In the genomic region with DNA sequence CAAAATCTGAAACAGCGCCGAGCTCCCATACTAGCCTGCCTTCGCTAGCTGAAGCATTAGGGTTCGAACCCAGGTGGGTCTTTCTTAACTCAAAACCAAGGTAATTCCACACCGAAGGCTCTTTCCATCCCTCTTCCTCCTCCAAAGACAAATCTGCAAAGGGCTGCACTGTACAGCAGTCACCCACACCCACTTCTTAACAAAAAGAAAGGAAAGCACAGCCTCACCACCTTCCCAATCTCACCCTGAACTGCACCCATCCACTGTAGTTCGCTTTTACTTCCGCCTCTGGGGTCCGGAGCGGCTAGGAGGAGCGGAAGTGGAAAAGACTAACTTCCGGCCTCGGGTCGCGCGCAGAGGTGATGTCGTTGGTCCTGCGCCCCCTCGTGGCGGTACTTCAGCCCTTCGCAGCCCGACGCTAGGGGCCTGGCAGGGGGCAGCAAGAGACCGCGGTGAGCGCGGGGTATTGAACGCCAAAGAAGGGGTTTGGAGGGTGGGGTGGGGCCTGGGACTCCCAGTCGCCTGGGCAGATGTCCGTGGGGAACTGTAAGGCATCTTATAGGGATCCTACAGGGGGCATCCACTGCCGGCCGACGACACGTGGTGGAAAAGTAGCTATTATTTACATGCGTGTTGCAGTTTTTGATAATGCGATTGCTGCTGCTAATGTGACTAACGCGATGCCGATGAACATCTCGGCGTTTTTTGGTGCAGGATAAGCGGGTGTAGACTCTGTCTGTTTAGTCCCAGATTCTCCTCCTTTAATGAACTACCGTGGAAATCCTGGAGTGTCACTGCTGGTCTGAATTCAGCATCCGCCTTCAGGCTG, we compare ENCODE assay signal across 8 cellular contexts. TPM values are rescaled to one million over a fixed set of nuclear protein-coding genes. Genes with fewer than 3 reads are reported as not detected.
DNase-seq lines count a peak whose midpoint lies in the region; ATAC-seq and TF ChIP-seq lines count a peak whose summit lies in the region.

A gene with protein sequence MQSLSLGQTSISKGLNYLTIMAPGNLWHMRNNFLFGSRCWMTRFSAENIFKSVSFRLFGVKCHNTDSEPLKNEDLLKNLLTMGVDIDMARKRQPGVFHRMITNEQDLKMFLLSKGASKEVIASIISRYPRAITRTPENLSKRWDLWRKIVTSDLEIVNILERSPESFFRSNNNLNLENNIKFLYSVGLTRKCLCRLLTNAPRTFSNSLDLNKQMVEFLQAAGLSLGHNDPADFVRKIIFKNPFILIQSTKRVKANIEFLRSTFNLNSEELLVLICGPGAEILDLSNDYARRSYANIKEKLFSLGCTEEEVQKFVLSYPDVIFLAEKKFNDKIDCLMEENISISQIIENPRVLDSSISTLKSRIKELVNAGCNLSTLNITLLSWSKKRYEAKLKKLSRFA (minus strand): TSS at position 290 of the 829 bp plus-strand sequence. CDS start 619 bp downstream, outside the sequence.

- H3K4me3 ChIP-seq in IMR-90 (ENCODE audit: insufficient read depth, low read depth, low read length), result peak within 1 kb of the TSS; percentile 97
- H3K4me3 ChIP-seq in OCI-LY7 (ENCODE audit: low read depth, low read length, poor library complexity, severe bottlenecking), result peak within 1 kb of the TSS; percentile 86
- peak within 1 kb of the TSS; percentile 98 for H3K4me3 ChIP-seq in epithelial cell of proximal tubule (ENCODE audit: low read depth, low read length)
- H3K4me3 ChIP-seq in mucosa of stomach (ENCODE audit: low read length), result peak within 1 kb of the TSS; percentile 98

- H3K27me3 ChIP-seq in IMR-90 (ENCODE audit: control insufficient read depth, insufficient read depth, low read length) (no peaks in the 10 kb centered on the region), mucosa of stomach (ENCODE audit: control insufficient read depth, insufficient read depth, low read length) (no peaks in the 10 kb centered on the region)

- in situ Hi-C loops in IMR-90 (cut with MboI; ENCODE audit: low sequenced_read_pairs), result loop anchor here (10.0 kb wide), 1 partner anchor 574 kb away; no protein-coding TSS in a partner anchor

- H2BK20ac ChIP-seq in IMR-90 (ENCODE audit: low read depth, low read length), result peak within 1 kb of the TSS; percentile 22; the same call in 1 of the 2 replicates

- H2AFZ ChIP-seq in IMR-90 (replicated peaks; ENCODE audit: low read length, poor library complexity) (peak within 1 kb of the TSS; percentile 94), OCI-LY7 (ENCODE audit: low read length) (peak within 1 kb of the TSS; percentile 98)

- H3K36me3 ChIP-seq in IMR-90 (ENCODE audit: control insufficient read depth, insufficient read depth, low read length), result peaks cover 2% of the 10 kb centered on the region
- peaks cover 22% of the 10 kb centered on the region for H3K36me3 ChIP-seq in OCI-LY7 (ENCODE audit: insufficient read depth, low read length)
- peaks cover 3% of the 10 kb centered on the region for H3K36me3 ChIP-seq in mucosa of stomach (ENCODE audit: control insufficient read depth, insufficient read depth, low read length)

- H4K20me1 ChIP-seq in IMR-90 (ENCODE audit: insufficient read depth, low read length) (no peaks in the 10 kb centered on the region), OCI-LY7 (ENCODE audit: insufficient read depth, low read length) (no peaks in the 10 kb centered on the region)

- H3K9ac ChIP-seq in IMR-90 (ENCODE audit: low read depth, low read length) (peak within 1 kb of the TSS; percentile 94), mucosa of stomach (ENCODE audit: low read length) (peak within 1 kb of the TSS; percentile 85)

- H2BK15ac ChIP-seq in IMR-90 (ENCODE audit: low read depth, low read length), result peak within 1 kb of the TSS; percentile 34; the same call in 1 of the 3 replicates

- peak within 1 kb of the TSS; percentile 11 for H2AK9ac ChIP-seq in IMR-90 (replicated peaks; ENCODE audit: low read depth, low read length, poor library complexity)

- CTCF ChIA-PET in IMR-90 (lab: Yijun Ruan, JAX), result interaction anchor here (0.6 to 2.0 kb wide), 17 partner anchors 9 to 698 kb away, joined by 3 to 11 read pairs (median 3); a partner anchor contains a TSS
- CTCF ChIA-PET in OCI-LY7 (lab: Charles Lee; ENCODE audit: unreplicated experiment), result interaction anchor here (0.6 to 0.8 kb wide), 2 partner anchors 28 to 59 kb away, joined by 3 read pairs; no protein-coding TSS in a partner anchor

- DNase-seq in DMS114 treated with DMSO at 0.1 percent for 48 hours (lab: John Stamatoyannopoulos, UW; ENCODE audit: unreplicated experiment), result peak; percentile 92
- DNase-seq in IMR-90, result peak; percentile 88
- peak; percentile 95 for DNase-seq in OCI-LY7 (ENCODE audit: low spot score)
- peak; percentile 90 for DNase-seq in activated T-cell treated with anti-CD3 and anti-CD28 coated beads for 24 hours (ENCODE audit: low read depth)
- peak; percentile 47 for DNase-seq in epithelial cell of proximal tubule (ENCODE audit: low read depth)
- peak; percentile 85 to 89 for DNase-seq in stimulated activated CD8-positive, alpha-beta memory T cell treated with anti-CD3 and anti-CD28 coated beads, Interleukin-7, amount 100 ng/mL, for 1 hour (ENCODE audit: low read depth in 2 of 2)

- H3K14ac ChIP-seq in IMR-90 (replicated peaks; ENCODE audit: low read depth, low read length), result peak within 1 kb of the TSS; percentile 88

- no peaks in the 10 kb centered on the region; the same call in 1 of the 2 replicates for H3K9me1 ChIP-seq in IMR-90 (ENCODE audit: insufficient read depth, low read length)

- TF ChIP-seq RAD21 in IMR-90 (IDR thresholded peaks at IDR 0.05; ENCODE audit: low read length), result peak; percentile 73

- peak within 1 kb of the TSS; percentile 78 for H4K91ac ChIP-seq in IMR-90 (ENCODE audit: insufficient read depth, low read depth, low read length)

- peak within 1 kb of the TSS; percentile 77 for H3K27ac ChIP-seq in IMR-90 (ENCODE audit: insufficient read depth, low read length)
- H3K27ac ChIP-seq in OCI-LY7 (ENCODE audit: low read depth, low read length, poor library complexity, severe bottlenecking), result peak within 1 kb of the TSS; percentile 21

- no peaks in the 10 kb centered on the region for H3K4me1 ChIP-seq in IMR-90 (ENCODE audit: control insufficient read depth, insufficient read depth, low read length)
- peaks cover 11% of the 10 kb centered on the region for H3K4me1 ChIP-seq in OCI-LY7 (ENCODE audit: insufficient read depth, low read length, poor library complexity, severe bottlenecking)
- H3K4me1 ChIP-seq in mucosa of stomach (ENCODE audit: control insufficient read depth, insufficient read depth, low read length), result peaks cover 4% of the 10 kb centered on the region

- 16% methylated on average over 6 of the region's 43 CpGs; no CpG with 5 or more reads in 1 of the 2 experiments for WGBS in IMR-90 (ENCODE audit: extremely low coverage in 2 of 2, insufficient read length in 1 of 2), 2 experiments

- H2AK5ac ChIP-seq in IMR-90 (ENCODE audit: low read depth, low read length), result no peak within 1 kb of the TSS; the same call in 1 of the 2 replicates

- BruUV-seq in IMR-90 (replicated peaks; lab: Mats Ljungman, UMichigan), result no TSS peak
- BruUV-seq in OCI-LY7 (replicated peaks; lab: Mats Ljungman, UMichigan), result no TSS peak

- ATAC-seq in GM21528 (IDR thresholded peaks at IDR 0.05; ENCODE audit: low FRiP score, unreplicated experiment), result peak; percentile 99
- peak; percentile 96 for ATAC-seq in IMR-90 (ENCODE audit: low read depth)

- peak within 1 kb of the TSS; percentile 87 for H3K56ac ChIP-seq in IMR-90 (ENCODE audit: extremely low read depth, insufficient read depth, low read length)

- H3K9me3 ChIP-seq in IMR-90 (ENCODE audit: control insufficient read depth, insufficient read depth, low read length) (no peaks in the 10 kb centered on the region), OCI-LY7 (ENCODE audit: low read length) (no peaks in the 10 kb centered on the region), mucosa of stomach (ENCODE audit: control insufficient read depth, low read length) (no peaks in the 10 kb centered on the region)

- H2BK120ac ChIP-seq in IMR-90 (ENCODE audit: low read depth, low read length), result peak within 1 kb of the TSS; percentile 58

- peak; percentile 45; the same call in 1 of the 2 replicates for TF ChIP-seq POLR2A in IMR-90 (IDR thresholded peaks at IDR 0.05; ENCODE audit: low read depth, low read length)

- H3K23ac ChIP-seq in IMR-90 (ENCODE audit: low read depth, low read length), result peak within 1 kb of the TSS; percentile 82

- H3K4me2 ChIP-seq in IMR-90 (ENCODE audit: low read depth, low read length) (peak within 1 kb of the TSS; percentile 99), OCI-LY7 (ENCODE audit: low read length) (peak within 1 kb of the TSS; percentile 92)

- POLR2A ChIA-PET in IMR-90 (lab: Charles Lee; ENCODE audit: unreplicated experiment) (no interaction called here), OCI-LY7 (lab: Charles Lee) (interaction anchor here (0.5 to 1.6 kb wide), 10 partner anchors 10 to 567 kb away, joined by 3 to 11 read pairs (median 4); a partner anchor contains a TSS)

- H3K9me2 ChIP-seq in OCI-LY7 (ENCODE audit: insufficient read depth, low read length), result no peaks in the 10 kb centered on the region

- peaks cover 19 to 23% of the 10 kb centered on the region in 2 experiments for H3K79me1 ChIP-seq in IMR-90 (ENCODE audit: low read depth in 1 of 2, low read length in 2 of 2)

- peak within 1 kb of the TSS; percentile 80 for H3K18ac ChIP-seq in IMR-90 (ENCODE audit: low read depth, low read length)

- peak within 1 kb of the TSS; percentile 81 to 98 for H4K8ac ChIP-seq in IMR-90 (ENCODE audit: low read depth in 2 of 2, low read length in 2 of 2)

- dilution Hi-C loops in IMR-90 (cut with HindIII; ENCODE audit: low sequenced_read_pairs, unreplicated experiment), result no loop called here

- H2BK5ac ChIP-seq in IMR-90 (ENCODE audit: low read depth, low read length, poor library complexity, severe bottlenecking), result peak within 1 kb of the TSS; percentile 66

- TF ChIP-seq CTCF in IMR-90 (conservative IDR thresholded peaks at IDR 0.05; ENCODE audit: low read depth, low read length), result peak; percentile 100
- TF ChIP-seq CTCF in OCI-LY7 (conservative IDR thresholded peaks at IDR 0.05; ENCODE audit: low read length), result peak; percentile 97
- peak; percentile 98 for TF ChIP-seq CTCF in epithelial cell of proximal tubule (conservative IDR thresholded peaks at IDR 0.05; ENCODE audit: low read depth, low read length)

- peak within 1 kb of the TSS; percentile 99 for H4K5ac ChIP-seq in IMR-90 (ENCODE audit: low read depth, low read length)

- peak within 1 kb of the TSS; percentile 73 for H3K4ac ChIP-seq in IMR-90 (ENCODE audit: low read depth, low read length)

- peaks cover 17% of the 10 kb centered on the region; the same call in 1 of the 2 replicates for H3K79me2 ChIP-seq in OCI-LY7 (ENCODE audit: insufficient read depth, low read depth, low read length)

- intact Hi-C loops in IMR-90 (cut with micrococcal nuclease), result loop anchor here (1.0 to 10.0 kb wide), 6 partner anchors 60 to 798 kb away; a partner anchor contains a TSS
- intact Hi-C loops in OCI-LY7 (cut with micrococcal nuclease; ENCODE audit: unreplicated experiment), result loop anchor here (1.0 to 5.0 kb wide), 5 partner anchors 48 to 566 kb away; a partner anchor contains a TSS

RNA-seq across cellular contexts. Expression of the gene that starts here (rescaled TPM):
- 7.0 and 16.7 TPM in 2 replicates for total RNA-seq in IMR-90 (2012; rRNA removed)
- polyA plus RNA-seq in IMR-90 (2012; rRNA removed), result 5.6 and 7.3 TPM in 2 replicates
- 0.53 and 0.84 TPM in 2 replicates for polyA plus RNA-seq in IMR-90 (2012; cell fraction: cytosol; rRNA removed)
- 0.60 and 7.4 TPM in 2 replicates for polyA plus RNA-seq in IMR-90 (2012; cell fraction: nucleus; rRNA removed; ENCODE audit: low replicate concordance)
- total RNA-seq in OCI-LY7 (2014; rRNA removed; shearing (Covaris generic)), result 12.6 and 16.1 TPM in 2 replicates
- 19.7 and 21.4 TPM in 2 replicates for total RNA-seq in OCI-LY7 (2022)
- 5.7 and 8.1 TPM in 2 replicates for total RNA-seq in epithelial cell of proximal tubule

Comparison
In these comparisons a context has a peak if more than half of its experiments do, and no peak if none do; other contexts are left out.
1. Peak in every context shown above with its lines: DNase-seq, ATAC-seq, H3K4me3 ChIP-seq and H3K27ac ChIP-seq.